ENCODE assay signal across 8 cellular contexts in genomic region chr4:83484500-83485431, GRCh38. TPM values are rescaled to one million over a fixed set of nuclear protein-coding genes. Genes with fewer than 3 reads are reported as not detected.
DNase-seq lines count a peak whose midpoint lies in the region; ATAC-seq and TF ChIP-seq lines count a peak whose summit lies in the region.

Gene ABRAXAS1, minus strand, starts transcription at chr4:83485100. Its CDS starts 28 bp downstream, at chr4:83485072.

- H3K4me3 ChIP-seq in esophagus muscularis mucosa, result peak within 1 kb of the TSS; percentile 63 to 82 (median 74)

- H3K27ac ChIP-seq in esophagus muscularis mucosa (replicated peaks in 1 of 4), result peak within 1 kb of the TSS; percentile 85 to 95 (median 92)

- peaks cover 13 to 24% (median 20%) of the 10 kb centered on the region in 4 donors for H3K4me1 ChIP-seq in esophagus muscularis mucosa

- TF ChIP-seq CTCF in esophagus muscularis mucosa (IDR thresholded peaks at IDR 0.05), result no peak

- TF ChIP-seq POLR2A in esophagus muscularis mucosa (IDR thresholded peaks at IDR 0.05; ENCODE audit: low read depth), result peak; percentile 30

- peak; percentile 98 for ATAC-seq in GM21737 (IDR thresholded peaks at IDR 0.05; ENCODE audit: unreplicated experiment)

- under 1% methylated on average over 33 of the region's 93 CpGs for WGBS in esophagus muscularis mucosa

- intact Hi-C loops in esophagus muscularis mucosa (cut with DNase I), result no loop called here

- TF ChIP-seq EP300 in esophagus muscularis mucosa (IDR thresholded peaks at IDR 0.05), result no peak

- H3K36me3 ChIP-seq in esophagus muscularis mucosa, result peaks cover 0 to 7% (median under 1%) of the 10 kb centered on the region in 4 donors

- DNase-seq in DMS53 treated with DMSO at 0.1 percent for 48 hours (lab: John Stamatoyannopoulos, UW; ENCODE audit: unreplicated experiment) (peak; percentile 73), KG1 (lab: John Stamatoyannopoulos, UW) (peak; percentile 92), esophagus muscularis mucosa (ENCODE audit: extremely low spot score) (peak; percentile 97), myocyte (ENCODE audit: low read depth) (peak; percentile 96)
- DNase-seq in activated T-cell treated with anti-CD3 and anti-CD28 coated beads, Interleukin-2, amount 50 U/mL, for 48 hours, result peak; percentile 96 to 97
- peak; percentile 83 to 93 for DNase-seq in stimulated activated CD8-positive, alpha-beta memory T cell treated with anti-CD3 and anti-CD28 coated beads, Interleukin-7, amount 100 ng/mL, for 4 hours (ENCODE audit: low read depth in 2 of 2)

- H3K9me3 ChIP-seq in esophagus muscularis mucosa, result no peaks in the 10 kb centered on the region

- H3K27me3 ChIP-seq in esophagus muscularis mucosa, result no peaks in the 10 kb centered on the region

TF ChIP-seq in PFSK-1, 5 proteins besides CTCF, POLR2A, EP300 and RAD21:
- TF ChIP-seq FOXP2 (optimal IDR thresholded peaks at IDR 0.05; ENCODE audit: borderline replicate concordance, extremely low read depth, extremely low read length, insufficient read depth), result peak; percentile 89
- peak; percentile 58; the same call in 1 of the 2 replicates for TF ChIP-seq TAF1 (IDR thresholded peaks at IDR 0.05; ENCODE audit: borderline replicate concordance, insufficient read depth, low read length)
- TF ChIP-seq POLR2AphosphoS5 (IDR thresholded peaks at IDR 0.05; ENCODE audit: low read depth, low read length), result peak; percentile 87
- TF ChIP-seq, protein P1, sequence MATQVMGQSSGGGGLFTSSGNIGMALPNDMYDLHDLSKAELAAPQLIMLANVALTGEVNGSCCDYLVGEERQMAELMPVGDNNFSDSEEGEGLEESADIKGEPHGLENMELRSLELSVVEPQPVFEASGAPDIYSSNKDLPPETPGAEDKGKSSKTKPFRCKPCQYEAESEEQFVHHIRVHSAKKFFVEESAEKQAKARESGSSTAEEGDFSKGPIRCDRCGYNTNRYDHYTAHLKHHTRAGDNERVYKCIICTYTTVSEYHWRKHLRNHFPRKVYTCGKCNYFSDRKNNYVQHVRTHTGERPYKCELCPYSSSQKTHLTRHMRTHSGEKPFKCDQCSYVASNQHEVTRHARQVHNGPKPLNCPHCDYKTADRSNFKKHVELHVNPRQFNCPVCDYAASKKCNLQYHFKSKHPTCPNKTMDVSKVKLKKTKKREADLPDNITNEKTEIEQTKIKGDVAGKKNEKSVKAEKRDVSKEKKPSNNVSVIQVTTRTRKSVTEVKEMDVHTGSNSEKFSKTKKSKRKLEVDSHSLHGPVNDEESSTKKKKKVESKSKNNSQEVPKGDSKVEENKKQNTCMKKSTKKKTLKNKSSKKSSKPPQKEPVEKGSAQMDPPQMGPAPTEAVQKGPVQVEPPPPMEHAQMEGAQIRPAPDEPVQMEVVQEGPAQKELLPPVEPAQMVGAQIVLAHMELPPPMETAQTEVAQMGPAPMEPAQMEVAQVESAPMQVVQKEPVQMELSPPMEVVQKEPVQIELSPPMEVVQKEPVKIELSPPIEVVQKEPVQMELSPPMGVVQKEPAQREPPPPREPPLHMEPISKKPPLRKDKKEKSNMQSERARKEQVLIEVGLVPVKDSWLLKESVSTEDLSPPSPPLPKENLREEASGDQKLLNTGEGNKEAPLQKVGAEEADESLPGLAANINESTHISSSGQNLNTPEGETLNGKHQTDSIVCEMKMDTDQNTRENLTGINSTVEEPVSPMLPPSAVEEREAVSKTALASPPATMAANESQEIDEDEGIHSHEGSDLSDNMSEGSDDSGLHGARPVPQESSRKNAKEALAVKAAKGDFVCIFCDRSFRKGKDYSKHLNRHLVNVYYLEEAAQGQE (IDR thresholded peaks at IDR 0.05; ENCODE audit: insufficient read depth in 1 of 2, low read depth in 2 of 2, low read length in 2 of 2), result no peak
- TF ChIP-seq SIN3A (IDR thresholded peaks at IDR 0.05; ENCODE audit: borderline replicate concordance, insufficient read depth, low read length), result peak; percentile 34; the same call in 1 of the 2 replicates

RNA-seq across cellular contexts. Expression of gene ABRAXAS1, which starts in this region (rescaled TPM):
- polyA plus RNA-seq in PFSK-1 (2012; ENCODE audit: insufficient read length, low read depth), result 10.9 TPM
- 10 to 100 TPM in 3 of 4 donors, 1 to 10 TPM in 1; 9.3 to 13.5 (median 10.8) TPM for total RNA-seq in esophagus muscularis mucosa
- total RNA-seq in myocyte, result 12.9 and 14.0 TPM in 2 replicates
- 4.6 TPM for polyA plus RNA-seq in myocyte (2012)

Comparison
In these comparisons a context has a peak if more than half of its experiments do, and no peak if none do; other contexts are left out.
1. Peak in every context shown above with its lines: DNase-seq, ATAC-seq, H3K4me3 ChIP-seq and H3K27ac ChIP-seq.